ENCODE assay signal across 8 cellular contexts in genomic region chr12:64825143-64826011, GRCh38. TPM values are rescaled to one million over a fixed set of nuclear protein-coding genes. Genes with fewer than 3 reads are reported as not detected.
DNase-seq lines count a peak whose midpoint lies in the region; ATAC-seq and TF ChIP-seq lines count a peak whose summit lies in the region.

No MANE protein-coding gene starts in this region.

- peaks cover 47% of the 10 kb centered on the region for H3K27me3 Mint-ChIP-seq in activated CD8-positive, alpha-beta T cell treated with anti-CD3 and anti-CD28 coated beads for 36 hours

- peaks cover 26 to 39% of the 10 kb centered on the region in 2 donors for H3K27me3 ChIP-seq in stomach smooth muscle (ENCODE audit: control insufficient read depth in 1 of 2, insufficient read depth in 2 of 2, low read length in 2 of 2)

- no peak overlapping the region for H3K27ac Mint-ChIP-seq in activated CD8-positive, alpha-beta T cell treated with anti-CD3 and anti-CD28 coated beads for 36 hours

- no peaks in the 10 kb centered on the region for H3K4me1 ChIP-seq in ES-I3 (ENCODE audit: insufficient read depth, low read length)
- H3K4me1 ChIP-seq in stomach smooth muscle (ENCODE audit: control insufficient read depth, insufficient read depth, low read length) = peaks cover 23% of the 10 kb centered on the region

- H3K36me3 ChIP-seq in ES-I3 (ENCODE audit: insufficient read depth, low read length) (no peaks in the 10 kb centered on the region), stomach smooth muscle (ENCODE audit: control insufficient read depth in 2 of 2, insufficient read depth in 2 of 2, low read length in 2 of 2) (no peaks in the 10 kb centered on the region)

- no peak for TF ChIP-seq CTCF in activated CD8-positive, alpha-beta T cell treated with anti-CD3 and anti-CD28 coated beads for 36 hours (IDR thresholded peaks at IDR 0.05)

- H3K4me3 Mint-ChIP-seq in activated CD8-positive, alpha-beta T cell treated with anti-CD3 and anti-CD28 coated beads for 36 hours = peak overlapping the region; percentile 72

- peaks cover 14% of the 10 kb centered on the region for H3K4me1 Mint-ChIP-seq in activated CD8-positive, alpha-beta T cell treated with anti-CD3 and anti-CD28 coated beads for 36 hours (ENCODE audit: low read depth)

- H3K4me3 ChIP-seq in iPS-18c (ENCODE audit: insufficient read depth, low read depth, low read length) = peak overlapping the region; percentile 62
- H3K4me3 ChIP-seq in stomach smooth muscle (ENCODE audit: low read length in 2 of 2) = peak overlapping the region; percentile 44 to 72

- no peaks in the 10 kb centered on the region for H3K36me3 Mint-ChIP-seq in activated CD8-positive, alpha-beta T cell treated with anti-CD3 and anti-CD28 coated beads for 36 hours (ENCODE audit: low read depth)

- ATAC-seq in activated CD8-positive, alpha-beta T cell treated with anti-CD3 and anti-CD28 coated beads for 36 hours = no peak
- ATAC-seq in HG02870 (IDR thresholded peaks at IDR 0.05; ENCODE audit: unreplicated experiment) = no peak

- peaks cover 3% of the 10 kb centered on the region for H3K9me3 Mint-ChIP-seq in activated CD8-positive, alpha-beta T cell treated with anti-CD3 and anti-CD28 coated beads for 36 hours

- intact Hi-C loops in activated CD8-positive, alpha-beta T cell treated with anti-CD3 and anti-CD28 coated beads for 36 hours (cut with micrococcal nuclease) = no loop called here

- H3K9ac ChIP-seq in ES-I3 (ENCODE audit: low read depth, low read length) (peak overlapping the region; percentile 37), stomach smooth muscle (ENCODE audit: low read length in 2 of 2) (no peak overlapping the region)

- no peak overlapping the region for H3K27ac ChIP-seq in stomach smooth muscle (ENCODE audit: low read length)

- CTCF ChIA-PET in activated CD8-positive, alpha-beta T cell treated with anti-CD3 and anti-CD28 coated beads for 36 hours (lab: Charles Lee) = interaction anchor here (0.8 to 1.9 kb wide), 2 partner anchors 24 to 28 kb away, joined by 3 to 5 read pairs; no protein-coding TSS in a partner anchor

- DNase-seq in HuH-7.5 (ENCODE audit: low spot score) (peak; percentile 50), COLO829 (ENCODE audit: low spot score) (no peak), epidermal melanocyte (ENCODE audit: insufficient read length, low spot score) (no peak)
- peak; percentile 40 for DNase-seq in activated CD8-positive, alpha-beta T cell treated with anti-CD3 and anti-CD28 coated beads for 36 hours

- H3K9me3 ChIP-seq in ES-I3 (ENCODE audit: control insufficient read depth, insufficient read depth, low read length) (no peaks in the 10 kb centered on the region; the same call in 1 of the 2 replicates), iPS-18c (ENCODE audit: control insufficient read depth, insufficient read depth, low read length) (peaks cover 2% of the 10 kb centered on the region), stomach smooth muscle (ENCODE audit: control insufficient read depth in 2 of 2, low read length in 2 of 2) (no peaks in the 10 kb centered on the region)

- POLR2A ChIA-PET in activated CD8-positive, alpha-beta T cell treated with anti-CD3 and anti-CD28 coated beads for 36 hours (lab: Charles Lee) = interaction anchor here (0.6 to 0.7 kb wide), 4 partner anchors 10 to 361 kb away, joined by 3 read pairs; no protein-coding TSS in a partner anchor

RNA-seq across cellular contexts. Expression of gene TBC1D30, which starts 0.9 kb away (rescaled TPM):
- under 1 TPM; 0.40 to 0.72 TPM for total RNA-seq in activated CD8-positive, alpha-beta T cell treated with anti-CD3 and anti-CD28 coated beads for 36 hours

Comparison
In these comparisons a context has a peak if more than half of its experiments do, and no peak if none do; other contexts are left out.
1. DNase-seq: peak in HuH-7.5 (single experiment) and activated CD8-positive, alpha-beta T cell treated with anti-CD3 and anti-CD28 coated beads for 36 hours (single experiment); none in COLO829 (single experiment) and epidermal melanocyte (single experiment).